ENCODE assay signal across 8 cellular contexts in the genomic region with DNA sequence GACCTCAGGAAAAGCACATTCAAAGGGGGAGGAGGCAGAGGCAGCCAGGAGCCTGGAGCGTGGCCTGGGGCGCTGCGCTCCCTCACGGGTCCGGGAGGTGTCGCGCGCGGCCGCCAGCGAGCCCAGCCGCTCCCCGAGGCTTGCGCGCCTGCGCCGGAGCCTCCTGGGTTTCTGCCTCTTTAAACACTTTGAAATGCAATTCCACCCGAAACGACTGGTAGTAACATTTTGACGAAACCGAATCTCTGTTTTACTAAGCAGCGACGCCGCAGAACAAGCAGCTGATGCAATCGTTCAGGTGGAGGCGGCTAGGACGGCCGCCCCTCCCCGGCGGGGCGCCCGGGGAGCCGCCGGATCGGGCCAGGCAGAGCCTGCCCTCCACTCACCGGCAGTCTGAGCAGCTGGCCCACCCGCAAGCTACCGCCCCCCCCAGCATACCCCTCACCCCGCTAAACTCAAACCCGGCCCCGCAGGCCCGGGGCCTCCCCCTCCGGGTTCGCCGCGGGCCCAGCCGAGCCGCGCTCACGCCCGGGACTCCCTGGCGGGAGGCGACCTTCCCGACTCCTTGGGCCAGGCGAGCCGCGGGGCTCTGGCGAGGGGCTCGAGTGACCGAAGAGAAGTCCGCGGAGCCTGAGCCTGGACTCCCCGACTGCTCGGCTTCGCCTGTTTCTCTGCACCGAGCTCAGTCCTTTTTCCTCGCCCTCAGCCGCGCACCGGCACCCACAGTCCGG. TPM values are rescaled to one million over a fixed set of nuclear protein-coding genes. Genes with fewer than 3 reads are reported as not detected.
DNase-seq lines count a peak whose midpoint lies in the region; ATAC-seq, FAIRE-seq and TF ChIP-seq lines count a peak whose summit lies in the region.

No MANE protein-coding gene starts in this region.

- peak; percentile 95 for ATAC-seq in GM21786 (IDR thresholded peaks at IDR 0.05; ENCODE audit: unreplicated experiment)
- peak; percentile 87 for ATAC-seq in T-helper 17 cell
- peak; percentile 90 for ATAC-seq in aorta (ENCODE audit: low FRiP score)

- H2AFZ ChIP-seq in astrocyte (ENCODE audit: low read depth, low read length) = peak overlapping the region; percentile 89

- H3K27ac ChIP-seq in astrocyte (ENCODE audit: low read depth, low read length) = no peak overlapping the region
- peak overlapping the region; percentile 87 to 94 for H3K27ac ChIP-seq in aorta (ENCODE audit: low read depth in 1 of 2, low read length in 2 of 2)

- WGBS in aorta, 2 donors = 0% methylated on average over 66 to 71 of the region's 71 CpGs

- H3K27me3 Mint-ChIP-seq in T-helper 17 cell = peaks cover 66% of the 10 kb centered on the region
- H3K27me3 Mint-ChIP-seq in astrocyte (ENCODE audit: low read depth, unreplicated experiment) = peaks cover 46% of the 10 kb centered on the region

- H3K79me2 ChIP-seq in astrocyte (ENCODE audit: insufficient read depth, low read length) = no peaks in the 10 kb centered on the region

- H3K4me2 ChIP-seq in astrocyte (ENCODE audit: low read length) = peak overlapping the region; percentile 88

- H3K4me3 Mint-ChIP-seq in T-helper 17 cell = peak overlapping the region; percentile 88
- peak overlapping the region; percentile 79 for H3K4me3 Mint-ChIP-seq in astrocyte (ENCODE audit: unreplicated experiment)

- H3K4me1 Mint-ChIP-seq in T-helper 17 cell (peaks cover 28% of the 10 kb centered on the region), astrocyte (ENCODE audit: low read depth, unreplicated experiment) (peaks cover 5% of the 10 kb centered on the region)

- peaks cover 9% of the 10 kb centered on the region for H3K36me3 Mint-ChIP-seq in T-helper 17 cell (ENCODE audit: low read depth)
- peaks cover 1% of the 10 kb centered on the region for H3K36me3 Mint-ChIP-seq in astrocyte (ENCODE audit: low read depth, unreplicated experiment)

- intact Hi-C loops in aorta (cut with DNase I) = loop anchor here in 1 of 2 donors (1.0 to 10.0 kb wide), 4 partner anchors 312 to 642 kb away; no protein-coding TSS in a partner anchor

- no peaks in the 10 kb centered on the region for H3K9me3 Mint-ChIP-seq in astrocyte (ENCODE audit: unreplicated experiment)

- H3K4me1 ChIP-seq in astrocyte (ENCODE audit: insufficient read depth, low read length) (peaks cover 29% of the 10 kb centered on the region), aorta (ENCODE audit: control insufficient read depth in 1 of 2, insufficient read depth in 2 of 2, low read length in 2 of 2) (no peaks in the 10 kb centered on the region)

- H3K9me3 ChIP-seq in T-helper 17 cell (ENCODE audit: control insufficient read depth, low read length, poor library complexity, severe bottlenecking) = no peaks in the 10 kb centered on the region
- H3K9me3 ChIP-seq in astrocyte (ENCODE audit: insufficient read depth, low read depth, low read length) = no peaks in the 10 kb centered on the region
- no peaks in the 10 kb centered on the region for H3K9me3 ChIP-seq in aorta (ENCODE audit: control insufficient read depth, low read length)

- TF ChIP-seq CTCF in astrocyte (IDR thresholded peaks at IDR 0.05; ENCODE audit: insufficient read depth, low read depth, low read length) = peak; percentile 45

- H3K27ac Mint-ChIP-seq in T-helper 17 cell (no peak overlapping the region), astrocyte (ENCODE audit: unreplicated experiment) (peak overlapping the region; percentile 62)

- peak overlapping the region; percentile 63 for H3K9ac ChIP-seq in astrocyte (ENCODE audit: low read length)

- no peak for FAIRE-seq in astrocyte (lab: Jason Lieb, UNC)

- H3K27me3 ChIP-seq in astrocyte (ENCODE audit: insufficient read depth, low read length) (peaks cover 56% of the 10 kb centered on the region), aorta (ENCODE audit: control insufficient read depth in 1 of 2, insufficient read depth in 2 of 2, low read length in 1 of 2) (no peaks in the 10 kb centered on the region)

- H4K20me1 ChIP-seq in astrocyte (ENCODE audit: insufficient read depth, low read length) = no peaks in the 10 kb centered on the region

- DNase-seq in ELF-1 (ENCODE audit: low read depth, low spot score) = peak; percentile 92
- peak; percentile 68 to 70 for DNase-seq in Kasumi-1 (lab: John Stamatoyannopoulos, UW)
- DNase-seq in T-helper 17 cell = peak; percentile 57 to 62 (median 61)
- DNase-seq in astrocyte (ENCODE audit: low read depth) = peak; percentile 69
- peak in 36 of 51 donors; percentile 15 to 75 (median 52) for DNase-seq in hypothalamus (lab: John Stamatoyannopoulos, UW)
- DNase-seq in retina = peak; percentile 93
- DNase-seq in aorta = peak; percentile 86 to 94

- peak overlapping the region; percentile 60 for H3K4me3 ChIP-seq in astrocyte (ENCODE audit: insufficient read depth, low read depth, low read length)
- peak overlapping the region; percentile 78 to 81 for H3K4me3 ChIP-seq in aorta (ENCODE audit: low read length in 2 of 2)

- H3K36me3 ChIP-seq in astrocyte (ENCODE audit: insufficient read depth, low read length) = no peaks in the 10 kb centered on the region
- no peaks in the 10 kb centered on the region for H3K36me3 ChIP-seq in aorta (ENCODE audit: control insufficient read depth in 1 of 2, insufficient read depth in 2 of 2, low read length in 1 of 2)

RNA-seq across cellular contexts. Expression of a gene that starts 3.3 kb away (rescaled TPM):
- total RNA-seq in T-helper 17 cell (not detected), astrocyte (3.5 and 3.9 TPM in 2 replicates), aorta (1 to 10 TPM; 4.5 to 6.6 TPM)
- polyA plus RNA-seq in aorta = 1 to 10 TPM; 2.6 to 4.1 TPM
